In genomic region chr19:49929121-49929610, GRCh38 we compare ENCODE assay signal across 1 cellular context.
TF ChIP-seq lines count a peak whose summit lies in the region.

A gene with protein sequence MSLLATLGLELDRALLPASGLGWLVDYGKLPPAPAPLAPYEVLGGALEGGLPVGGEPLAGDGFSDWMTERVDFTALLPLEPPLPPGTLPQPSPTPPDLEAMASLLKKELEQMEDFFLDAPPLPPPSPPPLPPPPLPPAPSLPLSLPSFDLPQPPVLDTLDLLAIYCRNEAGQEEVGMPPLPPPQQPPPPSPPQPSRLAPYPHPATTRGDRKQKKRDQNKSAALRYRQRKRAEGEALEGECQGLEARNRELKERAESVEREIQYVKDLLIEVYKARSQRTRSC (plus strand): TSS chr19:49929205. CDS start chr19:49930851, 1,646 bp downstream.
Gene NUP62, minus strand, starts transcription at chr19:49929504. Its CDS starts 19,697 bp downstream, at chr19:49909807.

TF ChIP-seq in GM12878, 131 proteins besides CTCF, POLR2A, EP300 and RAD21 (continued from another document and continues in another):
- no peak for TF ChIP-seq MYB (IDR thresholded peaks at IDR 0.05; ENCODE audit: borderline replicate concordance, low read depth, low read length)
- TF ChIP-seq PAX5 (IDR thresholded peaks at IDR 0.05; ENCODE audit: borderline replicate concordance, low read depth, low read length): peak; percentile 12; the same call in 1 of the 2 replicates
- TF ChIP-seq, protein P1, sequence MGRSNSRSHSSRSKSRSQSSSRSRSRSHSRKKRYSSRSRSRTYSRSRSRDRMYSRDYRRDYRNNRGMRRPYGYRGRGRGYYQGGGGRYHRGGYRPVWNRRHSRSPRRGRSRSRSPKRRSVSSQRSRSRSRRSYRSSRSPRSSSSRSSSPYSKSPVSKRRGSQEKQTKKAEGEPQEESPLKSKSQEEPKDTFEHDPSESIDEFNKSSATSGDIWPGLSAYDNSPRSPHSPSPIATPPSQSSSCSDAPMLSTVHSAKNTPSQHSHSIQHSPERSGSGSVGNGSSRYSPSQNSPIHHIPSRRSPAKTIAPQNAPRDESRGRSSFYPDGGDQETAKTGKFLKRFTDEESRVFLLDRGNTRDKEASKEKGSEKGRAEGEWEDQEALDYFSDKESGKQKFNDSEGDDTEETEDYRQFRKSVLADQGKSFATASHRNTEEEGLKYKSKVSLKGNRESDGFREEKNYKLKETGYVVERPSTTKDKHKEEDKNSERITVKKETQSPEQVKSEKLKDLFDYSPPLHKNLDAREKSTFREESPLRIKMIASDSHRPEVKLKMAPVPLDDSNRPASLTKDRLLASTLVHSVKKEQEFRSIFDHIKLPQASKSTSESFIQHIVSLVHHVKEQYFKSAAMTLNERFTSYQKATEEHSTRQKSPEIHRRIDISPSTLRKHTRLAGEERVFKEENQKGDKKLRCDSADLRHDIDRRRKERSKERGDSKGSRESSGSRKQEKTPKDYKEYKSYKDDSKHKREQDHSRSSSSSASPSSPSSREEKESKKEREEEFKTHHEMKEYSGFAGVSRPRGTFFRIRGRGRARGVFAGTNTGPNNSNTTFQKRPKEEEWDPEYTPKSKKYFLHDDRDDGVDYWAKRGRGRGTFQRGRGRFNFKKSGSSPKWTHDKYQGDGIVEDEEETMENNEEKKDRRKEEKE (IDR thresholded peaks at IDR 0.05): peak; percentile 17; the same call in 1 of the 2 replicates
- TF ChIP-seq, protein P2, sequence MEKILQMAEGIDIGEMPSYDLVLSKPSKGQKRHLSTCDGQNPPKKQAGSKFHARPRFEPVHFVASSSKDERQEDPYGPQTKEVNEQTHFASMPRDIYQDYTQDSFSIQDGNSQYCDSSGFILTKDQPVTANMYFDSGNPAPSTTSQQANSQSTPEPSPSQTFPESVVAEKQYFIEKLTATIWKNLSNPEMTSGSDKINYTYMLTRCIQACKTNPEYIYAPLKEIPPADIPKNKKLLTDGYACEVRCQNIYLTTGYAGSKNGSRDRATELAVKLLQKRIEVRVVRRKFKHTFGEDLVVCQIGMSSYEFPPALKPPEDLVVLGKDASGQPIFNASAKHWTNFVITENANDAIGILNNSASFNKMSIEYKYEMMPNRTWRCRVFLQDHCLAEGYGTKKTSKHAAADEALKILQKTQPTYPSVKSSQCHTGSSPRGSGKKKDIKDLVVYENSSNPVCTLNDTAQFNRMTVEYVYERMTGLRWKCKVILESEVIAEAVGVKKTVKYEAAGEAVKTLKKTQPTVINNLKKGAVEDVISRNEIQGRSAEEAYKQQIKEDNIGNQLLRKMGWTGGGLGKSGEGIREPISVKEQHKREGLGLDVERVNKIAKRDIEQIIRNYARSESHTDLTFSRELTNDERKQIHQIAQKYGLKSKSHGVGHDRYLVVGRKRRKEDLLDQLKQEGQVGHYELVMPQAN (conservative IDR thresholded peaks at IDR 0.05): peak; percentile 39; the same call in 1 of the 2 replicates
- peak; percentile 91 for TF ChIP-seq SMAD1 (IDR thresholded peaks at IDR 0.05; ENCODE audit: low read depth, partially characterized antibody)
- peak; percentile 69 for TF ChIP-seq SP1 (IDR thresholded peaks at IDR 0.05; ENCODE audit: low read depth, low read length)
- peak; percentile 96 for TF ChIP-seq PML (IDR thresholded peaks at IDR 0.05; ENCODE audit: low read length)
- no peak; the same call in 1 of the 2 replicates for TF ChIP-seq HDGF (IDR thresholded peaks at IDR 0.05)
- TF ChIP-seq, protein P3, sequence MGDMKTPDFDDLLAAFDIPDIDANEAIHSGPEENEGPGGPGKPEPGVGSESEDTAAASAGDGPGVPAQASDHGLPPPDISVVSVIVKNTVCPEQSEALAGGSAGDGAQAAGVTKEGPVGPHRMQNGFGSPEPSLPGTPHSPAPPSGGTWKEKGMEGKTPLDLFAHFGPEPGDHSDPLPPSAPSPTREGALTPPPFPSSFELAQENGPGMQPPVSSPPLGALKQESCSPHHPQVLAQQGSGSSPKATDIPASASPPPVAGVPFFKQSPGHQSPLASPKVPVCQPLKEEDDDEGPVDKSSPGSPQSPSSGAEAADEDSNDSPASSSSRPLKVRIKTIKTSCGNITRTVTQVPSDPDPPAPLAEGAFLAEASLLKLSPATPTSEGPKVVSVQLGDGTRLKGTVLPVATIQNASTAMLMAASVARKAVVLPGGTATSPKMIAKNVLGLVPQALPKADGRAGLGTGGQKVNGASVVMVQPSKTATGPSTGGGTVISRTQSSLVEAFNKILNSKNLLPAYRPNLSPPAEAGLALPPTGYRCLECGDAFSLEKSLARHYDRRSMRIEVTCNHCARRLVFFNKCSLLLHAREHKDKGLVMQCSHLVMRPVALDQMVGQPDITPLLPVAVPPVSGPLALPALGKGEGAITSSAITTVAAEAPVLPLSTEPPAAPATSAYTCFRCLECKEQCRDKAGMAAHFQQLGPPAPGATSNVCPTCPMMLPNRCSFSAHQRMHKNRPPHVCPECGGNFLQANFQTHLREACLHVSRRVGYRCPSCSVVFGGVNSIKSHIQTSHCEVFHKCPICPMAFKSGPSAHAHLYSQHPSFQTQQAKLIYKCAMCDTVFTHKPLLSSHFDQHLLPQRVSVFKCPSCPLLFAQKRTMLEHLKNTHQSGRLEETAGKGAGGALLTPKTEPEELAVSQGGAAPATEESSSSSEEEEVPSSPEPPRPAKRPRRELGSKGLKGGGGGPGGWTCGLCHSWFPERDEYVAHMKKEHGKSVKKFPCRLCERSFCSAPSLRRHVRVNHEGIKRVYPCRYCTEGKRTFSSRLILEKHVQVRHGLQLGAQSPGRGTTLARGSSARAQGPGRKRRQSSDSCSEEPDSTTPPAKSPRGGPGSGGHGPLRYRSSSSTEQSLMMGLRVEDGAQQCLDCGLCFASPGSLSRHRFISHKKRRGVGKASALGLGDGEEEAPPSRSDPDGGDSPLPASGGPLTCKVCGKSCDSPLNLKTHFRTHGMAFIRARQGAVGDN (IDR thresholded peaks at IDR 0.05): peak; percentile 85
- no peak for TF ChIP-seq BRCA1 (IDR thresholded peaks at IDR 0.05; ENCODE audit: low read depth, low read length)
- TF ChIP-seq CBFB (IDR thresholded peaks at IDR 0.05; ENCODE audit: low read depth): peak; percentile 92
- peak; percentile 31; the same call in 1 of the 2 replicates for TF ChIP-seq MAX (IDR thresholded peaks at IDR 0.05; ENCODE audit: low read depth, low read length)
- peak; percentile 88 for TF ChIP-seq CHD2 (IDR thresholded peaks at IDR 0.05; ENCODE audit: borderline replicate concordance, low read depth, low read length)
- no peak for TF ChIP-seq NR2C2 (IDR thresholded peaks at IDR 0.05; ENCODE audit: borderline replicate concordance, control insufficient read depth, insufficient read length, low read depth)
- 0 out of 2 replicates have a peak, but pooled peaks have one; percentile 31 for TF ChIP-seq TCF12 (IDR thresholded peaks at IDR 0.05; ENCODE audit: low read depth, low read length)
- TF ChIP-seq CREB1 (IDR thresholded peaks at IDR 0.05; ENCODE audit: low read depth): no peak
- no peak for TF ChIP-seq ZBTB40 (IDR thresholded peaks at IDR 0.05; ENCODE audit: borderline replicate concordance)
- TF ChIP-seq, protein P4, sequence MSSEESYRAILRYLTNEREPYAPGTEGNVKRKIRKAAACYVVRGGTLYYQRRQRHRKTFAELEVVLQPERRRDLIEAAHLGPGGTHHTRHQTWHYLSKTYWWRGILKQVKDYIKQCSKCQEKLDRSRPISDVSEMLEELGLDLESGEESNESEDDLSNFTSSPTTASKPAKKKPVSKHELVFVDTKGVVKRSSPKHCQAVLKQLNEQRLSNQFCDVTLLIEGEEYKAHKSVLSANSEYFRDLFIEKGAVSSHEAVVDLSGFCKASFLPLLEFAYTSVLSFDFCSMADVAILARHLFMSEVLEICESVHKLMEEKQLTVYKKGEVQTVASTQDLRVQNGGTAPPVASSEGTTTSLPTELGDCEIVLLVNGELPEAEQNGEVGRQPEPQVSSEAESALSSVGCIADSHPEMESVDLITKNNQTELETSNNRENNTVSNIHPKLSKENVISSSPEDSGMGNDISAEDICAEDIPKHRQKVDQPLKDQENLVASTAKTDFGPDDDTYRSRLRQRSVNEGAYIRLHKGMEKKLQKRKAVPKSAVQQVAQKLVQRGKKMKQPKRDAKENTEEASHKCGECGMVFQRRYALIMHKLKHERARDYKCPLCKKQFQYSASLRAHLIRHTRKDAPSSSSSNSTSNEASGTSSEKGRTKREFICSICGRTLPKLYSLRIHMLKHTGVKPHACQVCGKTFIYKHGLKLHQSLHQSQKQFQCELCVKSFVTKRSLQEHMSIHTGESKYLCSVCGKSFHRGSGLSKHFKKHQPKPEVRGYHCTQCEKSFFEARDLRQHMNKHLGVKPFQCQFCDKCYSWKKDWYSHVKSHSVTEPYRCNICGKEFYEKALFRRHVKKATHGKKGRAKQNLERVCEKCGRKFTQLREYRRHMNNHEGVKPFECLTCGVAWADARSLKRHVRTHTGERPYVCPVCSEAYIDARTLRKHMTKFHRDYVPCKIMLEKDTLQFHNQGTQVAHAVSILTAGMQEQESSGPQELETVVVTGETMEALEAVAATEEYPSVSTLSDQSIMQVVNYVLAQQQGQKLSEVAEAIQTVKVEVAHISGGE (CRISPR knock-in tag; IDR thresholded peaks at IDR 0.05): no peak
- no peak for TF ChIP-seq FOXM1 (IDR thresholded peaks at IDR 0.05; ENCODE audit: low read depth, low read length)
- TF ChIP-seq RFX5 (IDR thresholded peaks at IDR 0.05; ENCODE audit: low read depth, low read length): no peak
- TF ChIP-seq NFXL1 (IDR thresholded peaks at IDR 0.05; ENCODE audit: borderline replicate concordance): no peak
- TF ChIP-seq ZNF592 (IDR thresholded peaks at IDR 0.05): no peak
- peak; percentile 23; the same call in 1 of the 2 replicates for TF ChIP-seq MTA3 (IDR thresholded peaks at IDR 0.05; ENCODE audit: borderline replicate concordance, low read length)
- TF ChIP-seq HDAC2 (IDR thresholded peaks at IDR 0.05): no peak
- no peak for TF ChIP-seq RAD51 (IDR thresholded peaks at IDR 0.05)
- TF ChIP-seq TAF1 (IDR thresholded peaks at IDR 0.05; ENCODE audit: borderline replicate concordance, low read depth, low read length): peak; percentile 93
- peak; percentile 68 for TF ChIP-seq KLF5 (IDR thresholded peaks at IDR 0.05; ENCODE audit: partially characterized antibody)
- TF ChIP-seq HDAC6 (IDR thresholded peaks at IDR 0.05; ENCODE audit: unreplicated experiment): peak; percentile 82
- TF ChIP-seq IKZF1 (conservative IDR thresholded peaks at IDR 0.05): peak; percentile 95
- TF ChIP-seq, protein P5, sequence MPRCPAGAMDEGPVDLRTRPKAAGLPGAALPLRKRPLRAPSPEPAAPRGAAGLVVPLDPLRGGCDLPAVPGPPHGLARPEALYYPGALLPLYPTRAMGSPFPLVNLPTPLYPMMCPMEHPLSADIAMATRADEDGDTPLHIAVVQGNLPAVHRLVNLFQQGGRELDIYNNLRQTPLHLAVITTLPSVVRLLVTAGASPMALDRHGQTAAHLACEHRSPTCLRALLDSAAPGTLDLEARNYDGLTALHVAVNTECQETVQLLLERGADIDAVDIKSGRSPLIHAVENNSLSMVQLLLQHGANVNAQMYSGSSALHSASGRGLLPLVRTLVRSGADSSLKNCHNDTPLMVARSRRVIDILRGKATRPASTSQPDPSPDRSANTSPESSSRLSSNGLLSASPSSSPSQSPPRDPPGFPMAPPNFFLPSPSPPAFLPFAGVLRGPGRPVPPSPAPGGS (IDR thresholded peaks at IDR 0.05; ENCODE audit: borderline replicate concordance, insufficient read depth, low read depth, low read length, poor library complexity, severe bottlenecking): no peak
- TF ChIP-seq RCOR1 (conservative IDR thresholded peaks at IDR 0.05; ENCODE audit: low read depth, low read length): no peak; the same call in 1 of the 2 replicates
